10 cellular contexts compared by ENCODE assay signal in the genomic region with DNA sequence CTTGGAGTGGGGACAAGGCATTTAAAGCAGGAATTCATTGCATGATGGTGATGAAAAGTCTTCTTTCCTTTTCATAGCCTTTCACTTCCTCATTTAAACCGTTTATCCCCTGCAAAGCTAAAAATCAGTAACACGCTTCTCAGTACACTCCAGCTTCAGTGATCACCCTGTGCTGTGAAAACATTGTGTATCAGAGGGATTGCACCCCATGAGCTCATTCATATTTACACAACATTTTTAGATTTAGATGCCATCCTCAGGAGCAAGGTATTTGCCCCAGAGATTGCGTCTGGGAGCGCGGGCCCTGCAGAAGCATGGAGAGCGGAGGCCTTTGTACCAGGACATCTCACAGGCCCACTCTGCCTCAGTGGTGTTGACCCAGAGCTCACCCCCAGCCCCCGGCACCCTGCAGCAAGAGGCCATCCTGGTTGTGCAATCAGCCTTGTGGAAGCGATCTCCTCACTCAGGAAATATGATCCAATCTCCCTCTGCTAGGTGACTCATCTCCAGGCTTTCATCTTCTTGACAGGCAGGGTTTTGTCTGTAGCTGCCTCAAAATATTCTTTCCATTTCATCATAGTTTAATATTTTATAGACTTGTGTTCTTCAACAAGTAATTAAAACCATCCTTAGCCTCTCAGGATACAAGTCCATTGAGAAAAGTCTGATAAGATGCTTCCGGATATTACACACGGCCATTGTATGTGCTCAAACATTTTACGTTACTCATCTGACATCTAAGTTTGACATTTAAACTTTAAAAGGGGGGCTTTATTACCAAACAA. TPM values are rescaled to one million over a fixed set of nuclear protein-coding genes. Genes with fewer than 3 reads are reported as not detected.
DNase-seq lines count a peak whose midpoint lies in the region; ATAC-seq lines count a peak whose summit lies in the region.
"Had no signal": no experiment of that assay in that cellular context is flagged by ENCODE, and none has a peak within 500 bp of the region (broad histone marks: within the 10 kb centered on the region; RNA-seq: fewer than 3 reads in every experiment).

No MANE protein-coding gene starts in this region.

- no peaks in the 10 kb centered on the region for H3K36me3 ChIP-seq in urinary bladder (ENCODE audit: insufficient read depth)

- 66% methylated on average over 11 of the region's 11 CpGs for WGBS in urinary bladder

- peak in 1 of 2 donors; percentile 76 for ATAC-seq in left cardiac atrium
- ATAC-seq in HG03439 (IDR thresholded peaks at IDR 0.05; ENCODE audit: unreplicated experiment), result no peak
- ATAC-seq: left colon had no signal

- peak overlapping the region; percentile 40 for H3K27ac ChIP-seq in urinary bladder (ENCODE audit: low read depth)

- intact Hi-C loops in left cardiac atrium (cut with DNase I), result no loop called here

- DNase-seq in NCI-H2196 (lab: John Stamatoyannopoulos, UW; ENCODE audit: unreplicated experiment) (peak; percentile 8), NCI-H2196 treated with DMSO at 0.1 percent for 48 hours (lab: John Stamatoyannopoulos, UW; ENCODE audit: unreplicated experiment) (no peak), SKM-1 (lab: John Stamatoyannopoulos, UW; ENCODE audit: unreplicated experiment) (peak; percentile 68), left cardiac atrium (peak; percentile 41), HT-29 (ENCODE audit: low spot score) (no peak)
- no peak for DNase-seq in activated naive CD4-positive, alpha-beta T cell treated with anti-CD3 and anti-CD28 coated beads, Interleukin-2, amount 50 U/mL, for 16 hours
- DNase-seq: left colon, NCI-H1436 had no signal

- H3K4me3 ChIP-seq in urinary bladder (ENCODE audit: low read depth, low read length), result no peak overlapping the region

- H3K4me1 ChIP-seq in urinary bladder (ENCODE audit: insufficient read depth), result no peaks in the 10 kb centered on the region

RNA-seq across cellular contexts. Expression of a gene that starts 38.9 kb away (rescaled TPM):
- 10 to 100 TPM; 22.7 to 74.8 TPM for total RNA-seq in left cardiac atrium
- total RNA-seq in urinary bladder, result 140 TPM
- polyA plus RNA-seq in urinary bladder, result 22.8 TPM
- total RNA-seq in HT-29 (2014; rRNA removed; shearing (Covaris generic)), result not detected in 2 replicates

Comparison
In these comparisons a context has a peak if more than half of its experiments do, and no peak if none do; other contexts are left out.
1. DNase-seq: peak in NCI-H2196 (single experiment), SKM-1 (single experiment) and left cardiac atrium (single experiment); none in NCI-H2196 treated with DMSO at 0.1 percent for 48 hours (single experiment), HT-29 (single experiment) and activated naive CD4-positive, alpha-beta T cell treated with anti-CD3 and anti-CD28 coated beads, Interleukin-2, amount 50 U/mL, for 16 hours (single experiment).
2. RNA of a gene that starts 38.9 kb away (total RNA-seq): 140 TPM in urinary bladder (single experiment) and 22.7 to 74.8 TPM in left cardiac atrium; not detected in HT-29; every median in the first group is over 10 times any median in the second.